Comparison of ENCODE assay signal across 10 cellular contexts in genomic region chr11:79062814-79063762, GRCh38.
A peak's percentile ranks its signal among the peaks of the same experiment; 100 is the strongest.
DNase-seq lines count a peak whose midpoint lies in the region; ATAC-seq and TF ChIP-seq lines count a peak whose summit lies in the region.
"Had no signal": no experiment of that assay in that cellular context is flagged by ENCODE, and none has a peak within 500 bp of the region (broad histone marks: within the 10 kb centered on the region; RNA-seq: fewer than 3 reads in every experiment).

No MANE protein-coding gene starts in this region.

- peaks cover 16% of the 10 kb centered on the region for H3K4me1 ChIP-seq in iPS DF 6.9 (ENCODE audit: control insufficient read depth, insufficient read depth, low read length)

- DNase-seq in AG04449 (ENCODE audit: low read depth, low spot score) (no peak), H7 (peak; percentile 78), SK-N-DZ (ENCODE audit: low spot score) (peak; percentile 60), iPS DF 6.9 (ENCODE audit: low read depth, low spot score) (peak; percentile 41)
- DNase-seq in activated CD8-positive, alpha-beta memory T cell treated with anti-CD3 and anti-CD28 coated beads for 24 hours: no peak
- DNase-seq: effector memory CD8-positive, alpha-beta T cell; NCI-H774 had no signal

- no peak overlapping the region for H3K4me3 ChIP-seq in AG04449 (ENCODE audit: low read depth, low read length)
- no peak overlapping the region for H3K4me3 ChIP-seq in H7 (ENCODE audit: insufficient read depth, low read depth, low read length)
- no peak overlapping the region for H3K4me3 ChIP-seq in iPS DF 6.9 (ENCODE audit: low read length)

- H3K27ac ChIP-seq in iPS DF 6.9 (ENCODE audit: low read length): no peak overlapping the region

- H3K36me3 ChIP-seq in H7 (replicated peaks; ENCODE audit: control insufficient read depth, insufficient read depth, low read length) (no peaks in the 10 kb centered on the region), iPS DF 6.9 (ENCODE audit: control insufficient read depth, insufficient read depth, low read length) (no peaks in the 10 kb centered on the region)

- ATAC-seq in GM19467 (IDR thresholded peaks at IDR 0.05; ENCODE audit: unreplicated experiment): no peak
- ATAC-seq in HG03045 (IDR thresholded peaks at IDR 0.05; ENCODE audit: unreplicated experiment): no peak
- no peak for ATAC-seq in HG03095 (IDR thresholded peaks at IDR 0.05; ENCODE audit: unreplicated experiment)
- ATAC-seq: effector memory CD8-positive, alpha-beta T cell had no signal

- CTCF ChIA-PET in AG04449 (lab: Yijun Ruan, JAX): interaction anchor here (0.6 to 6.3 kb wide), 16 partner anchors 8 to 417 kb away, joined by 3 to 32 read pairs (median 6); no protein-coding TSS in a partner anchor

- no peaks in the 10 kb centered on the region for H3K9me3 ChIP-seq in iPS DF 6.9 (ENCODE audit: control insufficient read depth, insufficient read depth, low read length)

- POLR2A ChIA-PET in AG04449 (lab: Yijun Ruan, JAX): no interaction called here

- no CpG with 5 or more reads among the region's 16 CpGs for WGBS in iPS DF 6.9 (ENCODE audit: insufficient coverage, insufficient read length)

- H3K27me3 ChIP-seq in H7 (ENCODE audit: control insufficient read depth, insufficient read depth, low read length) (no peaks in the 10 kb centered on the region), iPS DF 6.9 (ENCODE audit: control insufficient read depth, insufficient read depth, low read length) (no peaks in the 10 kb centered on the region)

- peak; percentile 60 for TF ChIP-seq CTCF in AG04449 (IDR thresholded peaks at IDR 0.05; ENCODE audit: insufficient read depth, low read length, missing control alignments)

Comparison
In these comparisons a context has a peak if more than half of its experiments do, and no peak if none do; other contexts are left out.
1. DNase-seq: peak in H7 (single experiment), SK-N-DZ (single experiment) and iPS DF 6.9 (single experiment); none in AG04449 (single experiment) and activated CD8-positive, alpha-beta memory T cell treated with anti-CD3 and anti-CD28 coated beads for 24 hours (single experiment).